In the genomic region with DNA sequence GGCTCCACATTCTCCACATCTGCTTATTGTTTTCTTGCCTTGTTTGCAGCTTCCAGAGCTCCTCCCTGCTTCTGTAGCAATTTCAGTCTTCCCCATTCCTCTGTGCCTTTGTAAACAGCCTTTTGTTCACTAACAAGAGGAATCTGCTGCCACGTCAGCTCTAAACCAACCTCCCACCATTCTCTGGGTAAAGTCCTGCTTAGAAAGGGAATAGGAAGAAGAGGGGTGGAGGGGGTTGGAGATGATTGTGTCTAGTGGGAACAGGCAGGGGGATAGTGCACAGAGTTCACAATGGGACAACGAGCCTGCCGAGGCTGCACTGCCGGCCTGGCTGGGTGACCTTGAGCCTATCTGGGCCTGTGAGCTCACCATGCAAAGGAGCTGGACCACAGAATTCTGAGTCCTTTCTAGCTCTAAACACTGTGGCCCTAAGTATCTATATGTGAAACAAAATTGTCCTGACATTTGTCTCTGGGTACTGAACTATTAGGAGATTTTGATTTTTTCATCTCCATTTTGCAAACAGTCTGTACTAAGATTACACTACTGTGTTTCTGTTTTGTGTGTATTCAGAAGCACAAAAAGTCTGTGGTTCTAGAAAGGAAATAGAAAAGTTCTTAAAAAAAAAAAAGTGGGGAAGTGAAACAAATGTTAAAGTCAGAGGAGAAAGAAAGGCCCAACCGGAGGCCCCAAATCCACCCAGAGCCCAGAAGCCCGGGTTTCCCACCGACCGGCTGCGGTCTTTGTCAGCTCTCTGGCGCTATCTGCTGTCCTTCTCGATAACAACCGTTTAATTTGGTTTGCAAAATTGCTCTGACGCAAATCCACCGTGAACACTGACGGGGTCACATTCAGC, we compare ENCODE assay signal across 8 cellular contexts. TPM values are rescaled to one million over a fixed set of nuclear protein-coding genes. Genes with fewer than 3 reads are reported as not detected.
DNase-seq lines count a peak whose midpoint lies in the region; ATAC-seq and TF ChIP-seq lines count a peak whose summit lies in the region.

No MANE protein-coding gene starts in this region.

- POLR2A ChIA-PET in PC-9 (lab: Charles Lee; ENCODE audit: unreplicated experiment) = no interaction called here

- CTCF ChIA-PET in PC-9 (lab: Charles Lee) = interaction anchor here (1.0 to 1.7 kb wide), 2 partner anchors 107 to 119 kb away, joined by 8 to 14 read pairs; no protein-coding TSS in a partner anchor

- no peak for TF ChIP-seq POLR2A in esophagus squamous epithelium (IDR thresholded peaks at IDR 0.05)

- no peaks in the 10 kb centered on the region for H3K36me3 Mint-ChIP-seq in activated T-cell treated with anti-CD3 and anti-CD28 coated beads, Interleukin-2, amount 50 U/mL, for 4 hours (ENCODE audit: insufficient read depth)
- no peaks in the 10 kb centered on the region for H3K36me3 Mint-ChIP-seq in natural killer cell

- H3K27ac Mint-ChIP-seq in natural killer cell = peak overlapping the region in 1 of 2 donors; percentile 74

- H4K20me1 ChIP-seq in PC-9 (ENCODE audit: insufficient read depth) = no peaks in the 10 kb centered on the region

- H3K4me3 Mint-ChIP-seq in activated T-cell treated with anti-CD3 and anti-CD28 coated beads, Interleukin-2, amount 50 U/mL, for 4 hours = no peak overlapping the region
- no peak overlapping the region for H3K4me3 Mint-ChIP-seq in natural killer cell

- TF ChIP-seq CTCF in PC-9 (conservative IDR thresholded peaks at IDR 0.05) (peak; percentile 84), esophagus squamous epithelium (IDR thresholded peaks at IDR 0.05) (peak; percentile 60 to 81 (median 74)), natural killer cell (IDR thresholded peaks at IDR 0.05) (peak; percentile 77)

- no TSS peak for BruUV-seq in PC-9 (replicated peaks; lab: Mats Ljungman, UMichigan)

- H3F3A ChIP-seq in PC-9 (ENCODE audit: insufficient read depth, low read depth) = no peaks in the 10 kb centered on the region

- peaks cover 9% of the 10 kb centered on the region for H3K4me1 Mint-ChIP-seq in activated T-cell treated with anti-CD3 and anti-CD28 coated beads, Interleukin-2, amount 50 U/mL, for 4 hours (ENCODE audit: low read depth)
- peaks cover 11 to 14% of the 10 kb centered on the region in 2 donors for H3K4me1 Mint-ChIP-seq in natural killer cell

- H3K36me3 ChIP-seq in PC-9 (ENCODE audit: low read depth) (no peaks in the 10 kb centered on the region), esophagus squamous epithelium (no peaks in the 10 kb centered on the region)

- H3K27me3 ChIP-seq in PC-9 (ENCODE audit: insufficient read depth, low read depth) = no peaks in the 10 kb centered on the region
- H3K27me3 ChIP-seq in esophagus squamous epithelium = peaks cover 0 to 34% (median 0%) of the 10 kb centered on the region in 4 donors

- no peaks in the 10 kb centered on the region for H3K9me3 ChIP-seq in PC-9 (ENCODE audit: insufficient read depth, low read depth)
- no peaks in the 10 kb centered on the region for H3K9me3 ChIP-seq in esophagus squamous epithelium

- H3K27ac ChIP-seq in PC-9 = no peak overlapping the region
- peak overlapping the region; percentile 33 to 77 (median 59) for H3K27ac ChIP-seq in esophagus squamous epithelium

- intact Hi-C loops in PC-9 (cut with micrococcal nuclease; ENCODE audit: unreplicated experiment) (loop anchor here (1.0 to 2.0 kb wide), 3 partner anchors 106 to 612 kb away; no protein-coding TSS in a partner anchor), esophagus squamous epithelium (cut with DNase I) (loop anchor here (2.0 kb wide), 1 partner anchor 112 kb away; no protein-coding TSS in a partner anchor), natural killer cell (cut with micrococcal nuclease) (loop anchor here (1.0 kb wide), 2 partner anchors 106 to 113 kb away; no protein-coding TSS in a partner anchor)

- H3K4me3 ChIP-seq in PC-9 = no peak overlapping the region; the same call in 1 of the 2 replicates
- peak overlapping the region in 1 of 4 donors; percentile 22 for H3K4me3 ChIP-seq in esophagus squamous epithelium

- no peaks in the 10 kb centered on the region for H3K9me2 ChIP-seq in PC-9 (ENCODE audit: insufficient read depth)

- H3K4me1 ChIP-seq in PC-9 (replicated peaks; ENCODE audit: insufficient read depth) (peaks cover 11% of the 10 kb centered on the region), esophagus squamous epithelium (peaks cover 0 to 31% (median 4%) of the 10 kb centered on the region in 3 donors)

- H3K9me3 Mint-ChIP-seq in activated T-cell treated with anti-CD3 and anti-CD28 coated beads, Interleukin-2, amount 50 U/mL, for 4 hours = no peaks in the 10 kb centered on the region
- no peaks in the 10 kb centered on the region for H3K9me3 Mint-ChIP-seq in natural killer cell

- H3K27me3 Mint-ChIP-seq in activated T-cell treated with anti-CD3 and anti-CD28 coated beads, Interleukin-2, amount 50 U/mL, for 4 hours (ENCODE audit: low read depth) = no peaks in the 10 kb centered on the region
- no peaks in the 10 kb centered on the region for H3K27me3 Mint-ChIP-seq in natural killer cell (ENCODE audit: low read depth in 2 of 2)

- ATAC-seq in GM21367 (IDR thresholded peaks at IDR 0.05; ENCODE audit: unreplicated experiment) (peak; percentile 91), natural killer cell (peak; percentile 88 to 98 (median 96))
- peak; percentile 82 to 87 for ATAC-seq in activated T-cell treated with anti-CD3 and anti-CD28 coated beads, Interleukin-2, amount 50 U/mL, for 4 hours

- H3K79me2 ChIP-seq in PC-9 (ENCODE audit: low read depth) = no peaks in the 10 kb centered on the region

- no peak overlapping the region for H2AFZ ChIP-seq in PC-9

- peak; percentile 85 for DNase-seq in DMS 273 (lab: John Stamatoyannopoulos, UW; ENCODE audit: unreplicated experiment)
- DNase-seq in HT-29 (ENCODE audit: low spot score) = peak; percentile 74
- peak; percentile 49 to 67 for DNase-seq in PC-9
- peak; percentile 71 for DNase-seq in activated T-cell treated with anti-CD3 and anti-CD28 coated beads, Interleukin-2, amount 50 U/mL, for 4 hours
- DNase-seq in esophagus squamous epithelium (lab: John Stamatoyannopoulos, UW) = peak; percentile 20
- DNase-seq in natural killer cell = peak; percentile 67
- peak; percentile 62 for DNase-seq in stimulated activated naive CD4-positive, alpha-beta T cell treated with Interleukin-2 at 50 U/mL for 16 hours (lab: John Stamatoyannopoulos, UW)

- H3K4me2 ChIP-seq in PC-9 = peak overlapping the region; percentile 56

- WGBS in esophagus squamous epithelium, 2 donors = 8 to 17% methylated on average over 14 to 15 of the region's 15 CpGs

RNA-seq across cellular contexts. Expression of gene PRND, which starts 1.4 kb away (rescaled TPM):
- total RNA-seq in HT-29 (2014; rRNA removed; shearing (Covaris generic)) = not detected in 2 replicates
- total RNA-seq in PC-9 (2021) (not detected in 2 replicates), esophagus squamous epithelium (not detected), natural killer cell (not detected)
- total RNA-seq in activated T-cell treated with anti-CD3 and anti-CD28 coated beads, Interleukin-2, amount 50 U/mL, for 4 hours = not detected

RNA-seq across cellular contexts. Expression of gene PRNP, which starts 34.1 kb away (rescaled TPM):
- total RNA-seq in HT-29 (2014; rRNA removed; shearing (Covaris generic)) = 196 and 211 TPM in 2 replicates
- total RNA-seq in PC-9 (2021) (101 and 147 TPM in 2 replicates), esophagus squamous epithelium (100 to 1,000 TPM in 2 of 4 donors, 10 to 100 TPM in 2; 48.4 to 116 (median 94.2) TPM), natural killer cell (100 to 1,000 TPM in 2 of 3 donors, 10 to 100 TPM in 1; 90.4 to 114 (median 109) TPM)
- total RNA-seq in activated T-cell treated with anti-CD3 and anti-CD28 coated beads, Interleukin-2, amount 50 U/mL, for 4 hours = 10 to 100 TPM; 64.6 to 87.9 (median 70.4) TPM

Comparison
In these comparisons a context has a peak if more than half of its experiments do, and no peak if none do; other contexts are left out.
1. DNase-seq: peak in every context shown above with its lines; median percentile 85 in DMS 273; 74 in HT-29; 71 in activated T-cell treated with anti-CD3 and anti-CD28 coated beads, Interleukin-2, amount 50 U/mL, for 4 hours; 67 in natural killer cell; 62 in stimulated activated naive CD4-positive, alpha-beta T cell treated with Interleukin-2 at 50 U/mL for 16 hours; 58 in PC-9; 20 in esophagus squamous epithelium.